8 cellular contexts compared by ENCODE assay signal in genomic region chr1:237730826-237731350, GRCh38.
"Had no signal": no experiment of that assay in that cellular context is flagged by ENCODE, and none has a peak within 500 bp of the region (broad histone marks: within the 10 kb centered on the region; RNA-seq: fewer than 3 reads in every experiment).

No MANE protein-coding gene starts in this region.

- ATAC-seq: GM12878 had no signal

- FAIRE-seq: G401.6, GM12878, GM12891, GM12892, GM18507, GM19239 had no signal

- DNase-seq: GDM1, GF-D8 had no signal

- H3K4me3 ChIP-seq: GM12878 had no signal
